ENCODE assay signal across 27 cellular contexts in genomic region chr2:221107424-221107823, GRCh38.
DNase-seq lines count a peak whose midpoint lies in the region; ATAC-seq and TF ChIP-seq lines count a peak whose summit lies in the region.
"Had no signal": no experiment of that assay in that cellular context is flagged by ENCODE, and none has a peak within 500 bp of the region (broad histone marks: within the 10 kb centered on the region; RNA-seq: fewer than 3 reads in every experiment).

No MANE protein-coding gene starts in this region.

- H3K4me1 ChIP-seq in mucosa of descending colon (ENCODE audit: low read depth), result no peaks in the 10 kb centered on the region
- H3K4me1 ChIP-seq: A549, BE2C, BLaER1, Caco-2 had no signal

- TF ChIP-seq CTCF in mucosa of descending colon (IDR thresholded peaks at IDR 0.05), result no peak

- H3K9me3 ChIP-seq in mucosa of descending colon, result no peaks in the 10 kb centered on the region
- H3K9me3 ChIP-seq: A549, BE2C, BLaER1, Caco-2 had no signal

- intact Hi-C loops in left colon (cut with DNase I, micrococcal nuclease), result no loop called here
- intact Hi-C loops in mucosa of descending colon (cut with DNase I, micrococcal nuclease), result no loop called here

- H3K36me3 ChIP-seq in mucosa of descending colon (ENCODE audit: low read depth), result no peaks in the 10 kb centered on the region
- H3K36me3 ChIP-seq: BE2C; BLaER1; BLaER1 treated with 17β-estradiol and CSF1 and Interleukin-3, amounts not matched to agents 10 nM and 100 nM had no signal

- no peak overlapping the region for H3K4me3 ChIP-seq in mucosa of descending colon
- H3K4me3 ChIP-seq: A549; BLaER1; BLaER1 treated with 17β-estradiol and CSF1 and Interleukin-3, amounts not matched to agents 10 nM and 100 nM had no signal

- ATAC-seq in left colon (peak; percentile 92), mucosa of descending colon (peak; percentile 72), HG03045 (IDR thresholded peaks at IDR 0.05; ENCODE audit: unreplicated experiment) (no peak)
- ATAC-seq: A549; CD8-positive, alpha-beta T cell had no signal

- DNase-seq in left colon (no peak), mucosa of descending colon (peak in 1 of 3 donors; percentile 6), foreskin melanocyte (no peak)
- DNase-seq: 8988T; ACHN; AML-193; BE2C; C1 segment of cervical spinal cord; Caco-2; Calu3; CD4-positive, alpha-beta memory T cell; CD4-positive, alpha-beta T cell; CD4-positive, CD25-positive, alpha-beta regulatory T cell; CD8-positive, alpha-beta memory T cell; CD8-positive, alpha-beta T cell; COR-L47; DMS 273 treated with DMSO at 0.1 percent for 48 hours; DMS153; DMS53; DMS79; DMS79 treated with DMSO at 0.1 percent for 48 hours; DND-41; EL had no signal
